Comparison of ENCODE assay signal across 8 cellular contexts in the genomic region with DNA sequence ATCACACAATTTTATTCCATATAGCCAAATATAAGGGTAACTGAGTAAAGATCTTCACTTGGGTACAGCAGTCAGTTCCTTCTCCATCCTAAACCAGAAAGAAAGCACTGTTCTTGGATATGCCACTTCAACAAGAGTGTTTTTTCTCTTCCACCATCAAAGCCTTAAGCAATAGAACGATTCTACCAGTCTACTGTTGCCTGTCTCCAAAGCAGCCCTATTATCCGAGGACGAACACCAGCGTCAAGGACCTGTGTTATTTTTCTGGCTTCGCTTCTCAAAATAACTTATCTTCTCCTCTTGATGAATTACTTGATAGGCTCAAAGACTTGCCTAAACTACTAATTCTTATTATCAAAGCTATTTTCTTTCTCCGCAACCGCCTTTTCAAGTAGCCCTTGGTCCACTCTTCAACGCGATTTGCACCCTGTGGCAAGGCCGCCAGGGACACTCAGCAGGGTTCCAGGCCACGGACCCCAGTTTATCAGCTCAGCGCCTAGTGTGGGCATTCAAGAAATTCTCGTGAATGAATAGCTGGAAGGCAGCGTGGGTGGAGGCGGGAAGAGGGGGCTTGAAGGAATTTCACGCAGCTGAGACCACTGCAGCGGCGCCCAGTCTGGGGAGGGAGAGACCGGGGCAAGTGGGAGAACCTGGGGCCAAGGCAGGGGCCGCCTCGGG. TPM values are rescaled to one million over a fixed set of nuclear protein-coding genes. Genes with fewer than 3 reads are reported as not detected.
A peak's percentile ranks its signal among the peaks of the same experiment; 100 is the strongest.
DNase-seq lines count a peak whose midpoint lies in the region; ATAC-seq, FAIRE-seq and TF ChIP-seq lines count a peak whose summit lies in the region.

No MANE protein-coding gene starts in this region.

- WGBS in pancreas, 2 donors = 1 to 2% methylated on average over 16 to 21 of the region's 21 CpGs

- peak; percentile 3 for ATAC-seq in HG03565 (IDR thresholded peaks at IDR 0.05; ENCODE audit: unreplicated experiment)
- ATAC-seq in activated CD8-positive, alpha-beta T cell treated with anti-CD3 and anti-CD28 coated beads for 36 hours = no peak
- peak; percentile 19 for ATAC-seq in Right ventricle myocardium inferior
- ATAC-seq in pancreas = peak; percentile 3 to 19 (median 17)

- FAIRE-seq in pancreas (lab: Jason Lieb, UNC) = no peak

- intact Hi-C loops in activated CD8-positive, alpha-beta T cell treated with anti-CD3 and anti-CD28 coated beads for 36 hours (cut with micrococcal nuclease) = no loop called here
- intact Hi-C loops in Right ventricle myocardium inferior (cut with DNase I) = loop anchor here (5.0 kb wide), 1 partner anchor 257 kb away; no protein-coding TSS in a partner anchor
- intact Hi-C loops in pancreas (cut with DNase I) = no loop called here

- no peaks in the 10 kb centered on the region for H3K27me3 ChIP-seq in pancreas

- H3K4me1 Mint-ChIP-seq in activated CD4-positive, alpha-beta T cell treated with anti-CD3 and anti-CD28 coated beads, Interleukin-2, amount 10 ng/mL, durations not matched to agents 7 days and 5 days = peaks cover 24% of the 10 kb centered on the region
- peaks cover 19% of the 10 kb centered on the region for H3K4me1 Mint-ChIP-seq in activated CD8-positive, alpha-beta T cell treated with anti-CD3 and anti-CD28 coated beads for 36 hours (ENCODE audit: low read depth)

- H3K4me3 Mint-ChIP-seq in activated CD4-positive, alpha-beta T cell treated with anti-CD3 and anti-CD28 coated beads, Interleukin-2, amount 10 ng/mL, durations not matched to agents 7 days and 5 days = peak overlapping the region; percentile 89
- H3K4me3 Mint-ChIP-seq in activated CD8-positive, alpha-beta T cell treated with anti-CD3 and anti-CD28 coated beads for 36 hours = peak overlapping the region; percentile 92

- no peak for TF ChIP-seq CTCF in activated CD8-positive, alpha-beta T cell treated with anti-CD3 and anti-CD28 coated beads for 36 hours (IDR thresholded peaks at IDR 0.05)
- no peak for TF ChIP-seq CTCF in pancreas (IDR thresholded peaks at IDR 0.05)

- peak overlapping the region; percentile 97 for H3K27ac Mint-ChIP-seq in activated CD4-positive, alpha-beta T cell treated with anti-CD3 and anti-CD28 coated beads, Interleukin-2, amount 10 ng/mL, durations not matched to agents 7 days and 5 days
- H3K27ac Mint-ChIP-seq in activated CD8-positive, alpha-beta T cell treated with anti-CD3 and anti-CD28 coated beads for 36 hours = peak overlapping the region; percentile 95

- peaks cover 11 to 27% (median 16%) of the 10 kb centered on the region in 3 donors for H3K4me1 ChIP-seq in pancreas

- POLR2A ChIA-PET in activated CD4-positive, alpha-beta T cell treated with anti-CD3 and anti-CD28 coated beads, Interleukin-2, amount 10 ng/mL, durations not matched to agents 7 days and 5 days (lab: Charles Lee) = interaction anchor here (0.6 kb wide), 1 partner anchor 924 kb away, joined by 3 read pairs; no protein-coding TSS in a partner anchor
- POLR2A ChIA-PET in activated CD8-positive, alpha-beta T cell treated with anti-CD3 and anti-CD28 coated beads for 36 hours (lab: Charles Lee) = interaction anchor here (0.8 kb wide), 1 partner anchor 87 kb away, joined by 3 read pairs; no protein-coding TSS in a partner anchor

- no peaks in the 10 kb centered on the region for H3K36me3 ChIP-seq in pancreas

- CTCF ChIA-PET in activated CD4-positive, alpha-beta T cell treated with anti-CD3 and anti-CD28 coated beads, Interleukin-2, amount 10 ng/mL, durations not matched to agents 7 days and 5 days (lab: Charles Lee) = interaction anchor here (0.7 to 1.6 kb wide), 4 partner anchors 11 to 547 kb away, joined by 3 to 11 read pairs (median 3); no protein-coding TSS in a partner anchor
- CTCF ChIA-PET in activated CD8-positive, alpha-beta T cell treated with anti-CD3 and anti-CD28 coated beads for 36 hours (lab: Charles Lee) = interaction anchor here (1.3 to 2.1 kb wide), 4 partner anchors 80 to 548 kb away, joined by 3 to 6 read pairs (median 4); a partner anchor contains a TSS

- peak overlapping the region; percentile 81 to 88 (median 86) for H3K27ac ChIP-seq in pancreas

- H3K27me3 Mint-ChIP-seq in activated CD4-positive, alpha-beta T cell treated with anti-CD3 and anti-CD28 coated beads, Interleukin-2, amount 10 ng/mL, durations not matched to agents 7 days and 5 days = peaks cover 15% of the 10 kb centered on the region
- H3K27me3 Mint-ChIP-seq in activated CD8-positive, alpha-beta T cell treated with anti-CD3 and anti-CD28 coated beads for 36 hours = peaks cover 3% of the 10 kb centered on the region

- peak overlapping the region; percentile 77 to 100 (median 88) for H3K4me3 ChIP-seq in pancreas

- H3K36me3 Mint-ChIP-seq in activated CD4-positive, alpha-beta T cell treated with anti-CD3 and anti-CD28 coated beads, Interleukin-2, amount 10 ng/mL, durations not matched to agents 7 days and 5 days (ENCODE audit: low read depth) = no peaks in the 10 kb centered on the region
- H3K36me3 Mint-ChIP-seq in activated CD8-positive, alpha-beta T cell treated with anti-CD3 and anti-CD28 coated beads for 36 hours (ENCODE audit: low read depth) = no peaks in the 10 kb centered on the region

- H3K9me3 Mint-ChIP-seq in activated CD4-positive, alpha-beta T cell treated with anti-CD3 and anti-CD28 coated beads, Interleukin-2, amount 10 ng/mL, durations not matched to agents 7 days and 5 days = no peaks in the 10 kb centered on the region
- no peaks in the 10 kb centered on the region for H3K9me3 Mint-ChIP-seq in activated CD8-positive, alpha-beta T cell treated with anti-CD3 and anti-CD28 coated beads for 36 hours

- H3K9me3 ChIP-seq in pancreas = no peaks in the 10 kb centered on the region

- DNase-seq in activated CD4-positive, alpha-beta T cell treated with anti-CD3 and anti-CD28 coated beads, Interleukin-2, amount 10 ng/mL, durations not matched to agents 7 days and 5 days = no peak
- DNase-seq in activated CD4-positive, alpha-beta T cell treated with anti-CD3 and anti-CD28 coated beads for 1 hour = no peak
- no peak for DNase-seq in activated CD8-positive, alpha-beta T cell treated with anti-CD3 and anti-CD28 coated beads for 36 hours
- DNase-seq in Right ventricle myocardium inferior (ENCODE audit: missing footprints) = peak; percentile 83
- no peak for DNase-seq in pancreas
- no peak for DNase-seq in GF-D8 (lab: John Stamatoyannopoulos, UW)
- DNase-seq in NCI-H2107 treated with DMSO at 0.1 percent for 48 hours (lab: John Stamatoyannopoulos, UW; ENCODE audit: unreplicated experiment) = no peak

RNA-seq across cellular contexts. Expression of a gene that starts 0.6 kb away (rescaled TPM):
- 10 to 100 TPM; 10.7 to 11.7 TPM for total RNA-seq in activated CD4-positive, alpha-beta T cell treated with anti-CD3 and anti-CD28 coated beads, Interleukin-2, amount 10 ng/mL, durations not matched to agents 7 days and 5 days
- total RNA-seq in activated CD8-positive, alpha-beta T cell treated with anti-CD3 and anti-CD28 coated beads for 36 hours = 10 to 100 TPM; 10.1 to 10.5 TPM
- 34.5 TPM for total RNA-seq in Right ventricle myocardium inferior
- total RNA-seq in pancreas = 10 to 100 TPM in 1 of 6 donors, 1 to 10 TPM in 5; 6.6 to 12.9 (median 7.4) TPM
- 1 to 10 TPM; 4.8 to 7.0 TPM for polyA plus RNA-seq in pancreas

RNA-seq across cellular contexts. Expression of a gene that starts 26.2 kb away (rescaled TPM):
- not detected for total RNA-seq in activated CD4-positive, alpha-beta T cell treated with anti-CD3 and anti-CD28 coated beads, Interleukin-2, amount 10 ng/mL, durations not matched to agents 7 days and 5 days
- total RNA-seq in activated CD8-positive, alpha-beta T cell treated with anti-CD3 and anti-CD28 coated beads for 36 hours = not detected
- total RNA-seq in Right ventricle myocardium inferior = 0.35 TPM
- total RNA-seq in pancreas = under 1 TPM in 3 of 6 donors, not detected in 3; 0.09 to 0.35 (median 0.31) TPM
- polyA plus RNA-seq in pancreas = under 1 TPM; 0.11 to 0.12 TPM
